Comparison of ENCODE assay signal across 8 cellular contexts in genomic region chr10:79052311-79053080, GRCh38. TPM values are rescaled to one million over a fixed set of nuclear protein-coding genes. Genes with fewer than 3 reads are reported as not detected.
DNase-seq lines count a peak whose midpoint lies in the region; ATAC-seq and TF ChIP-seq lines count a peak whose summit lies in the region.

No MANE protein-coding gene starts in this region.

- peak; percentile 20 for DNase-seq in COR-L47 (lab: John Stamatoyannopoulos, UW)
- peak; percentile 65 for DNase-seq in UCSD-AML1 (lab: John Stamatoyannopoulos, UW; ENCODE audit: unreplicated experiment)
- peak in 1 of 2 donors; percentile 32 for DNase-seq in left lung
- DNase-seq in superior temporal gyrus (ENCODE audit: extremely low spot score), result no peak
- no peak for DNase-seq in NCI-H2029 treated with DMSO at 0.1 percent for 48 hours (lab: John Stamatoyannopoulos, UW)
- no peak for DNase-seq in C1 segment of cervical spinal cord (lab: John Stamatoyannopoulos, UW)
- DNase-seq in Right ventricle myocardium superior, result no peak

- peaks cover 4 to 36% of the 10 kb centered on the region in 2 donors for H3K4me1 ChIP-seq in left lung

- intact Hi-C loops in left lung (cut with DNase I) (no loop called here), Right ventricle myocardium superior (cut with DNase I) (no loop called here)

- peak; percentile 60 for ATAC-seq in GM21390 (IDR thresholded peaks at IDR 0.05; ENCODE audit: unreplicated experiment)
- ATAC-seq in left lung, result peak; percentile 56
- ATAC-seq in Right ventricle myocardium superior (ENCODE audit: poor library complexity), result no peak

- H3K4me3 ChIP-seq in left lung, result no peak overlapping the region

- no peaks in the 10 kb centered on the region for H3K36me3 ChIP-seq in left lung

- no peaks in the 10 kb centered on the region for H3K9me3 ChIP-seq in left lung

- no peaks in the 10 kb centered on the region for H3K27me3 ChIP-seq in left lung

- peak; percentile 18 to 24 for TF ChIP-seq CTCF in left lung (IDR thresholded peaks at IDR 0.05)

- no peak overlapping the region for H3K27ac ChIP-seq in left lung

RNA-seq across cellular contexts. Expression of gene ZMIZ1, which starts 16.3 kb away (rescaled TPM):
- 10 to 100 TPM; 63.1 to 80.2 TPM for total RNA-seq in left lung
- 44.8 TPM for total RNA-seq in Right ventricle myocardium superior

Comparison
In these comparisons a context has a peak if more than half of its experiments do, and no peak if none do; other contexts are left out.
1. DNase-seq: peak in COR-L47 (single experiment) and UCSD-AML1 (single experiment); none in superior temporal gyrus (single experiment), NCI-H2029 treated with DMSO at 0.1 percent for 48 hours (single experiment), C1 segment of cervical spinal cord (0 of 14) and Right ventricle myocardium superior (single experiment).